In the genomic region with DNA sequence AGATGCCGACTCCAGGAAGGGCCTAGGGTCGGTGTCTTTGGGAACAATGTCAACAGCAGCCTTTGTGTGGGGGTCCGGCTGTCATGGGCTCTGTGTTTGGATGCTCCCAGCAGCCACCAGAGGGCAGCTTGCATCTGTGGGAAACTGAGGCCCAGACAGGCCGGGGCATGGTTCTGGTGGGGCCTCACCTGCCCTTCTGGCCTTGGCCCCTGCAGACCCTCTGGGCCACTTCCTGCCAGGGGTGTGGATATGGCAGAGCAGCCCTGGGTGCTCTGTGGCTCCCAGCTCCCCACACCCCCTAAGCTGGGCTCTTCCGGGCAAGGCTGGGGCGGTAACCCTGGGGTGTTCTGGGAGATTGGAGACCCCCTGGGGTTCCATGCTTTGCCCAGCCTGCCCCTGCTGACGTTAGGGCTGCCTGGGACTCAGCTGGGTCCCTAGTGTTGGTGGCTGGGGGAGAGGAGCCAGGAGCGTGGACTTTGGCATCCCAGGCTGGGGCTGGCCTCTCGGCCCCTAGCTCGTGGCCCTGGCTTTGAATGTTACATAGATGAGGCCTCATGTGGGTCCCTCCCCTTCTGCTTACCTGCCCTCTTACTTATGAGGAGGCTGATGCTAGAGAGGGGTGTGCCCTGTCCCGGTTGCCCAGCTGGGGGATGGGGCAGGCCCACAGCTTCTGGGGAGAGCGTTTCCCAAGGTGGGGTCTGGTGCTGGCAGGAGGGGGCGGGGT, we compare ENCODE assay signal across 1 cellular context.
TF ChIP-seq lines count a peak whose summit lies in the region.

No MANE protein-coding gene starts in this region.

TF ChIP-seq in HepG2, 621 proteins besides CTCF, POLR2A, EP300 and RAD21 (continued from another document and continues in another):
- TF ChIP-seq BCLAF1 (IDR thresholded peaks at IDR 0.05) (no peak), ZNF253 (CRISPR knock-in tag; IDR thresholded peaks at IDR 0.05; ENCODE audit: borderline replicate concordance) (no peak), SNAPC2 (CRISPR knock-in tag; IDR thresholded peaks at IDR 0.05) (peak; percentile 61; the same call in 1 of the 2 replicates), ZNF446 (CRISPR knock-in tag; IDR thresholded peaks at IDR 0.05) (no peak), ZNF563 (CRISPR knock-in tag; IDR thresholded peaks at IDR 0.05) (no peak), NFIB (CRISPR knock-in tag; IDR thresholded peaks at IDR 0.05; ENCODE audit: borderline replicate concordance) (no peak), ZNF136 (CRISPR knock-in tag; IDR thresholded peaks at IDR 0.05; ENCODE audit: low read depth) (0 out of 2 replicates have a peak, but pooled peaks have one; percentile 50), MAFF (IDR thresholded peaks at IDR 0.05; ENCODE audit: low read depth, low read length) (no peak), SNAI1 (CRISPR knock-in tag; IDR thresholded peaks at IDR 0.05; ENCODE audit: borderline replicate concordance) (0 out of 2 replicates have a peak, but pooled peaks have one; percentile 20), GLMP (CRISPR knock-in tag; IDR thresholded peaks at IDR 0.05; ENCODE audit: borderline replicate concordance) (no peak), DNMT1 (CRISPR knock-in tag; IDR thresholded peaks at IDR 0.05) (no peak), SALL2 (CRISPR knock-in tag; IDR thresholded peaks at IDR 0.05) (no peak), ZFP1 (CRISPR knock-in tag; IDR thresholded peaks at IDR 0.05) (no peak), RORA (CRISPR knock-in tag; IDR thresholded peaks at IDR 0.05) (no peak), MTA3 (CRISPR knock-in tag; IDR thresholded peaks at IDR 0.05) (no peak), REL (CRISPR knock-in tag; conservative IDR thresholded peaks at IDR 0.05) (no peak), ZNF589 (CRISPR knock-in tag; conservative IDR thresholded peaks at IDR 0.05) (no peak), TRAFD1 (CRISPR knock-in tag; IDR thresholded peaks at IDR 0.05; ENCODE audit: borderline replicate concordance) (no peak), NAIF1 (CRISPR knock-in tag; IDR thresholded peaks at IDR 0.05; ENCODE audit: borderline replicate concordance) (no peak)
- TF ChIP-seq, protein P1, sequence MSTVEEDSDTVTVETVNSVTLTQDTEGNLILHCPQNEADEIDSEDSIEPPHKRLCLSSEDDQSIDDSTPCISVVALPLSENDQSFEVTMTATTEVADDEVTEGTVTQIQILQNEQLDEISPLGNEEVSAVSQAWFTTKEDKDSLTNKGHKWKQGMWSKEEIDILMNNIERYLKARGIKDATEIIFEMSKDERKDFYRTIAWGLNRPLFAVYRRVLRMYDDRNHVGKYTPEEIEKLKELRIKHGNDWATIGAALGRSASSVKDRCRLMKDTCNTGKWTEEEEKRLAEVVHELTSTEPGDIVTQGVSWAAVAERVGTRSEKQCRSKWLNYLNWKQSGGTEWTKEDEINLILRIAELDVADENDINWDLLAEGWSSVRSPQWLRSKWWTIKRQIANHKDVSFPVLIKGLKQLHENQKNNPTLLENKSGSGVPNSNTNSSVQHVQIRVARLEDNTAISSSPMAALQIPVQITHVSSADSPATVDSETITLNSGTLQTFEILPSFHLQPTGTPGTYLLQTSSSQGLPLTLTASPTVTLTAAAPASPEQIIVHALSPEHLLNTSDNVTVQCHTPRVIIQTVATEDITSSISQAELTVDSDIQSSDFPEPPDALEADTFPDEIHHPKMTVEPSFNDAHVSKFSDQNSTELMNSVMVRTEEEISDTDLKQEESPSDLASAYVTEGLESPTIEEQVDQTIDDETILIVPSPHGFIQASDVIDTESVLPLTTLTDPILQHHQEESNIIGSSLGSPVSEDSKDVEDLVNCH (CRISPR knock-in tag; IDR thresholded peaks at IDR 0.05), result no peak
- TF ChIP-seq, protein P2, sequence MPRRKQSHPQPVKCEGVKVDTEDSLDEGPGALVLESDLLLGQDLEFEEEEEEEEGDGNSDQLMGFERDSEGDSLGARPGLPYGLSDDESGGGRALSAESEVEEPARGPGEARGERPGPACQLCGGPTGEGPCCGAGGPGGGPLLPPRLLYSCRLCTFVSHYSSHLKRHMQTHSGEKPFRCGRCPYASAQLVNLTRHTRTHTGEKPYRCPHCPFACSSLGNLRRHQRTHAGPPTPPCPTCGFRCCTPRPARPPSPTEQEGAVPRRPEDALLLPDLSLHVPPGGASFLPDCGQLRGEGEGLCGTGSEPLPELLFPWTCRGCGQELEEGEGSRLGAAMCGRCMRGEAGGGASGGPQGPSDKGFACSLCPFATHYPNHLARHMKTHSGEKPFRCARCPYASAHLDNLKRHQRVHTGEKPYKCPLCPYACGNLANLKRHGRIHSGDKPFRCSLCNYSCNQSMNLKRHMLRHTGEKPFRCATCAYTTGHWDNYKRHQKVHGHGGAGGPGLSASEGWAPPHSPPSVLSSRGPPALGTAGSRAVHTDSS (CRISPR knock-in tag; conservative IDR thresholded peaks at IDR 0.05), result no peak
- TF ChIP-seq, protein P3, sequence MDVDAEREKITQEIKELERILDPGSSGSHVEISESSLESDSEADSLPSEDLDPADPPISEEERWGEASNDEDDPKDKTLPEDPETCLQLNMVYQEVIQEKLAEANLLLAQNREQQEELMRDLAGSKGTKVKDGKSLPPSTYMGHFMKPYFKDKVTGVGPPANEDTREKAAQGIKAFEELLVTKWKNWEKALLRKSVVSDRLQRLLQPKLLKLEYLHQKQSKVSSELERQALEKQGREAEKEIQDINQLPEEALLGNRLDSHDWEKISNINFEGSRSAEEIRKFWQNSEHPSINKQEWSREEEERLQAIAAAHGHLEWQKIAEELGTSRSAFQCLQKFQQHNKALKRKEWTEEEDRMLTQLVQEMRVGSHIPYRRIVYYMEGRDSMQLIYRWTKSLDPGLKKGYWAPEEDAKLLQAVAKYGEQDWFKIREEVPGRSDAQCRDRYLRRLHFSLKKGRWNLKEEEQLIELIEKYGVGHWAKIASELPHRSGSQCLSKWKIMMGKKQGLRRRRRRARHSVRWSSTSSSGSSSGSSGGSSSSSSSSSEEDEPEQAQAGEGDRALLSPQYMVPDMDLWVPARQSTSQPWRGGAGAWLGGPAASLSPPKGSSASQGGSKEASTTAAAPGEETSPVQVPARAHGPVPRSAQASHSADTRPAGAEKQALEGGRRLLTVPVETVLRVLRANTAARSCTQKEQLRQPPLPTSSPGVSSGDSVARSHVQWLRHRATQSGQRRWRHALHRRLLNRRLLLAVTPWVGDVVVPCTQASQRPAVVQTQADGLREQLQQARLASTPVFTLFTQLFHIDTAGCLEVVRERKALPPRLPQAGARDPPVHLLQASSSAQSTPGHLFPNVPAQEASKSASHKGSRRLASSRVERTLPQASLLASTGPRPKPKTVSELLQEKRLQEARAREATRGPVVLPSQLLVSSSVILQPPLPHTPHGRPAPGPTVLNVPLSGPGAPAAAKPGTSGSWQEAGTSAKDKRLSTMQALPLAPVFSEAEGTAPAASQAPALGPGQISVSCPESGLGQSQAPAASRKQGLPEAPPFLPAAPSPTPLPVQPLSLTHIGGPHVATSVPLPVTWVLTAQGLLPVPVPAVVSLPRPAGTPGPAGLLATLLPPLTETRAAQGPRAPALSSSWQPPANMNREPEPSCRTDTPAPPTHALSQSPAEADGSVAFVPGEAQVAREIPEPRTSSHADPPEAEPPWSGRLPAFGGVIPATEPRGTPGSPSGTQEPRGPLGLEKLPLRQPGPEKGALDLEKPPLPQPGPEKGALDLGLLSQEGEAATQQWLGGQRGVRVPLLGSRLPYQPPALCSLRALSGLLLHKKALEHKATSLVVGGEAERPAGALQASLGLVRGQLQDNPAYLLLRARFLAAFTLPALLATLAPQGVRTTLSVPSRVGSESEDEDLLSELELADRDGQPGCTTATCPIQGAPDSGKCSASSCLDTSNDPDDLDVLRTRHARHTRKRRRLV (CRISPR knock-in tag; IDR thresholded peaks at IDR 0.05), result no peak
- TF ChIP-seq, protein P4, sequence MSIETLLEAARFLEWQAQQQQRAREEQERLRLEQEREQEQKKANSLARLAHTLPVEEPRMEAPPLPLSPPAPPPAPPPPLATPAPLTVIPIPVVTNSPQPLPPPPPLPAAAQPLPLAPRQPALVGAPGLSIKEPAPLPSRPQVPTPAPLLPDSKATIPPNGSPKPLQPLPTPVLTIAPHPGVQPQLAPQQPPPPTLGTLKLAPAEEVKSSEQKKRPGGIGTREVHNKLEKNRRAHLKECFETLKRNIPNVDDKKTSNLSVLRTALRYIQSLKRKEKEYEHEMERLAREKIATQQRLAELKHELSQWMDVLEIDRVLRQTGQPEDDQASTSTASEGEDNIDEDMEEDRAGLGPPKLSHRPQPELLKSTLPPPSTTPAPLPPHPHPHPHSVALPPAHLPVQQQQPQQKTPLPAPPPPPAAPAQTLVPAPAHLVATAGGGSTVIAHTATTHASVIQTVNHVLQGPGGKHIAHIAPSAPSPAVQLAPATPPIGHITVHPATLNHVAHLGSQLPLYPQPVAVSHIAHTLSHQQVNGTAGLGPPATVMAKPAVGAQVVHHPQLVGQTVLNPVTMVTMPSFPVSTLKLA (IDR thresholded peaks at IDR 0.05), result no peak; the same call in 1 of the 2 replicates
- TF ChIP-seq, protein P5, sequence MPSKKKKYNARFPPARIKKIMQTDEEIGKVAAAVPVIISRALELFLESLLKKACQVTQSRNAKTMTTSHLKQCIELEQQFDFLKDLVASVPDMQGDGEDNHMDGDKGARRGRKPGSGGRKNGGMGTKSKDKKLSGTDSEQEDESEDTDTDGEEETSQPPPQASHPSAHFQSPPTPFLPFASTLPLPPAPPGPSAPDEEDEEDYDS (CRISPR knock-in tag; IDR thresholded peaks at IDR 0.05), result no peak
- TF ChIP-seq, protein P6, sequence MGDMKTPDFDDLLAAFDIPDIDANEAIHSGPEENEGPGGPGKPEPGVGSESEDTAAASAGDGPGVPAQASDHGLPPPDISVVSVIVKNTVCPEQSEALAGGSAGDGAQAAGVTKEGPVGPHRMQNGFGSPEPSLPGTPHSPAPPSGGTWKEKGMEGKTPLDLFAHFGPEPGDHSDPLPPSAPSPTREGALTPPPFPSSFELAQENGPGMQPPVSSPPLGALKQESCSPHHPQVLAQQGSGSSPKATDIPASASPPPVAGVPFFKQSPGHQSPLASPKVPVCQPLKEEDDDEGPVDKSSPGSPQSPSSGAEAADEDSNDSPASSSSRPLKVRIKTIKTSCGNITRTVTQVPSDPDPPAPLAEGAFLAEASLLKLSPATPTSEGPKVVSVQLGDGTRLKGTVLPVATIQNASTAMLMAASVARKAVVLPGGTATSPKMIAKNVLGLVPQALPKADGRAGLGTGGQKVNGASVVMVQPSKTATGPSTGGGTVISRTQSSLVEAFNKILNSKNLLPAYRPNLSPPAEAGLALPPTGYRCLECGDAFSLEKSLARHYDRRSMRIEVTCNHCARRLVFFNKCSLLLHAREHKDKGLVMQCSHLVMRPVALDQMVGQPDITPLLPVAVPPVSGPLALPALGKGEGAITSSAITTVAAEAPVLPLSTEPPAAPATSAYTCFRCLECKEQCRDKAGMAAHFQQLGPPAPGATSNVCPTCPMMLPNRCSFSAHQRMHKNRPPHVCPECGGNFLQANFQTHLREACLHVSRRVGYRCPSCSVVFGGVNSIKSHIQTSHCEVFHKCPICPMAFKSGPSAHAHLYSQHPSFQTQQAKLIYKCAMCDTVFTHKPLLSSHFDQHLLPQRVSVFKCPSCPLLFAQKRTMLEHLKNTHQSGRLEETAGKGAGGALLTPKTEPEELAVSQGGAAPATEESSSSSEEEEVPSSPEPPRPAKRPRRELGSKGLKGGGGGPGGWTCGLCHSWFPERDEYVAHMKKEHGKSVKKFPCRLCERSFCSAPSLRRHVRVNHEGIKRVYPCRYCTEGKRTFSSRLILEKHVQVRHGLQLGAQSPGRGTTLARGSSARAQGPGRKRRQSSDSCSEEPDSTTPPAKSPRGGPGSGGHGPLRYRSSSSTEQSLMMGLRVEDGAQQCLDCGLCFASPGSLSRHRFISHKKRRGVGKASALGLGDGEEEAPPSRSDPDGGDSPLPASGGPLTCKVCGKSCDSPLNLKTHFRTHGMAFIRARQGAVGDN (CRISPR knock-in tag; IDR thresholded peaks at IDR 0.05), result peak; percentile 95
- TF ChIP-seq, protein P7, sequence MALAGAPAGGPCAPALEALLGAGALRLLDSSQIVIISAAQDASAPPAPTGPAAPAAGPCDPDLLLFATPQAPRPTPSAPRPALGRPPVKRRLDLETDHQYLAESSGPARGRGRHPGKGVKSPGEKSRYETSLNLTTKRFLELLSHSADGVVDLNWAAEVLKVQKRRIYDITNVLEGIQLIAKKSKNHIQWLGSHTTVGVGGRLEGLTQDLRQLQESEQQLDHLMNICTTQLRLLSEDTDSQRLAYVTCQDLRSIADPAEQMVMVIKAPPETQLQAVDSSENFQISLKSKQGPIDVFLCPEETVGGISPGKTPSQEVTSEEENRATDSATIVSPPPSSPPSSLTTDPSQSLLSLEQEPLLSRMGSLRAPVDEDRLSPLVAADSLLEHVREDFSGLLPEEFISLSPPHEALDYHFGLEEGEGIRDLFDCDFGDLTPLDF (CRISPR knock-in tag; IDR thresholded peaks at IDR 0.05), result no peak
